1 cellular context compared by ENCODE assay signal in the genomic region with DNA sequence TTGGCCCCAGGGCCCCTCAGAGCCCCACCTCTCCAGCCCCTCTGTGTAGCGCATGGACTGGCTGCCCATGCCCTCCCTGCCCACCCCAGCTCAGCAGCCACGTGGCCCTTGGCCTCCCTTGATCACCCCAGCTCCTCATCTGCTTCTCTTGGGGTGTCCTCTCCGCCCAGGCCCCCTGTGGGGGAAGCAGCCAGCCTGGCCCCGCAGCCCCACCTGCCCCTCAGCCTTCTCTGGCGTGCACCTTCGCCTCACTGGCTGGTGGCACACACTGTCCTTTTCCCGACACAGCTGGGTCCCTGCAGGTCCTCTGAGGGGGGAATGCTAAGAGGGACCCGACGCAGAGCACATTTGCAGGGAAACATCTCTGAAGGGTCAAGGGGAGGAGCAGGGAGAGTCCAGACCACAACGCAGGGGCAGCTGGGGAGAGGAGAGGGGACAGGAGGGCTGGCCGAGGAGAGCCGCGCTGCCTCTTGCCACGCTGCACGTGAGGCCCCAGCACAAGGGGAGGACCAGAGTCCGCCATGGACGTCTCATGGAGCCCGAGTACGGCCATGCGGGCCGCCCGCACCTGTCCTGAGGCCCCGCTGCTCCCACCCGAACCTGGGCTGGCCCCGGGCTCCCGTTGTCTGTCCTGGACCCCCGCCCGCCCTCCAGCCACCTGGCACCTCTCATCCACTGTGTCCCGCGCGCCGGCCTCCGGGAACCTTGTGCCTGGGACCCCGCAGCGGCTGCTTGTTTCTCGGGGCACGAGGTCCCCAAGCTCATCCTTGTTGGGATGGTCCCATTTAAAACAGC.
TF ChIP-seq lines count a peak whose summit lies in the region.

No MANE protein-coding gene starts in this region.

TF ChIP-seq in H1, 55 proteins besides CTCF, POLR2A, EP300 and RAD21:
- no peak for TF ChIP-seq CEBPB (IDR thresholded peaks at IDR 0.05; ENCODE audit: low read depth, low read length)
- TF ChIP-seq GTF2F1 (IDR thresholded peaks at IDR 0.05; ENCODE audit: borderline replicate concordance, low read depth, low read length) = no peak
- TF ChIP-seq TAF7 (optimal IDR thresholded peaks at IDR 0.05; ENCODE audit: borderline replicate concordance, low read depth, low read length) = no peak
- TF ChIP-seq TAF1 (IDR thresholded peaks at IDR 0.05; ENCODE audit: low read depth, low read length) = no peak
- TF ChIP-seq TEAD4 (IDR thresholded peaks at IDR 0.05; ENCODE audit: low read depth, low read length) = no peak
- no peak for TF ChIP-seq BACH1 (IDR thresholded peaks at IDR 0.05; ENCODE audit: low read length)
- TF ChIP-seq JUND (IDR thresholded peaks at IDR 0.05; ENCODE audit: low read length) = no peak
- no peak for TF ChIP-seq NRF1 (IDR thresholded peaks at IDR 0.05; ENCODE audit: low read depth, low read length)
- TF ChIP-seq BRCA1 (IDR thresholded peaks at IDR 0.05; ENCODE audit: low read depth, low read length) = no peak
- no peak for TF ChIP-seq EGR1 (IDR thresholded peaks at IDR 0.05; ENCODE audit: borderline replicate concordance, low read depth, low read length)
- TF ChIP-seq RNF2 (IDR thresholded peaks at IDR 0.05; ENCODE audit: borderline replicate concordance, low read depth, low read length, missing control alignments, poor library complexity, severe bottlenecking) = no peak
- TF ChIP-seq SUZ12 (IDR thresholded peaks at IDR 0.05; ENCODE audit: low read length) = no peak
- no peak for TF ChIP-seq CHD1 (IDR thresholded peaks at IDR 0.05; ENCODE audit: low read depth, low read length)
- no peak for TF ChIP-seq CBX5 (IDR thresholded peaks at IDR 0.05; ENCODE audit: low read depth, low read length)
- no peak for TF ChIP-seq MAFK (IDR thresholded peaks at IDR 0.05; ENCODE audit: low read depth, low read length)
- no peak for TF ChIP-seq TCF12 (IDR thresholded peaks at IDR 0.05; ENCODE audit: low read depth, low read length)
- TF ChIP-seq KDM1A (IDR thresholded peaks at IDR 0.05; ENCODE audit: borderline replicate concordance, low read length) = no peak
- no peak for TF ChIP-seq JUN (IDR thresholded peaks at IDR 0.05; ENCODE audit: low read depth, low read length)
